ENCODE assay signal across 29 cellular contexts in the genomic region with DNA sequence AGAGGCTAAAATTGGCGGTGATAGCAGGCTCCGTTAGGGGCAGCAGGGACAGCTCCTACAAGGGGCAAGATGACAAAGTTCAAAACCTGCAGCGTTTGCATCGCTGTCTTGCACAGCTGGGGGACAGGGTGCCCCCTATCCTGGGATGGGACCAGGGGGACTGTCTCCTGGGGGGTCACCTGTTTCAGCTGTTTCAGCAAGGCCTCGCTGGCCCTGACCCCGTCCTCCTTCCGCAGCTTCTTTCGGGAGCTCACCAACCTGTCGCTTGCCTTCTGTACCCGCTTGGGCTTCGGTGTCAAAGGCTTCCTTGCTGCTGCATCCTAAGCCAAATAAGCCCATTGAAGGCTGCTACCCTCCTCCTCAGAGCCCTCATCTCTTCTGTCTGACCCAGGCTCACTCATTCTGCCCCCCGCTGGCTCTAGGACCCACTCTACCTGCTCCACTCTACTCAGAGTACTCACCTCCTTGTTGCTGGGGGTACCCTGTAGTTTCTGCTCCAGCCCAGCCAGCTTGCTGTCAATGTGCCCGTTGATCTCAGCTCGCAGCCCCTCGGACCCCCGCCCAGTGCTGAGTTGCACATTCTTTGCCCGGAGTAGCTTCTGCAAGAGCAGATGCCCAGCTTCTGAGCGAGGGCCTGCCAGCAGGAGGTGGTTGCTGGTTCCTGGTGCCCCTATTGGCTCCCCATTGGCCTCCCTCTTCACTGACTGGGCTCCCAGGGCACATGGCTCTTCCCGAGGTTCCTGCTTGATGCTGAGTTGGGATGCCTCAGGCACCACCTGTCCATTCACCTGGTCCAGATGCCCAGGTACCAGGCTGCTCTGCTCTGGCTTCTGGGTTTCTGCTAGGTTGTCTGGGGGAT. TPM values are rescaled to one million over a fixed set of nuclear protein-coding genes. Genes with fewer than 3 reads are reported as not detected.
DNase-seq lines count a peak whose midpoint lies in the region; ATAC-seq, FAIRE-seq and TF ChIP-seq lines count a peak whose summit lies in the region.
"Had no signal": no experiment of that assay in that cellular context is flagged by ENCODE, and none has a peak within 500 bp of the region (broad histone marks: within the 10 kb centered on the region; RNA-seq: fewer than 3 reads in every experiment).

No MANE protein-coding gene starts in this region.

- H3K36me3 Mint-ChIP-seq in activated CD8-positive, alpha-beta T cell treated with anti-CD3 and anti-CD28 coated beads, Interleukin-2, amount 10 ng/mL, durations not matched to agents 7 days and 5 days (ENCODE audit: low read depth): peaks cover 65% of the 10 kb centered on the region
- H3K36me3 Mint-ChIP-seq: activated naive CD8-positive, alpha-beta T cell had no signal

- no peak overlapping the region for H3K9ac ChIP-seq in kidney (ENCODE audit: low read length in 2 of 2)
- no peak overlapping the region for H3K9ac ChIP-seq in trophoblast cell (ENCODE audit: low read length)

- no peak overlapping the region for H3K4me3 ChIP-seq in kidney (ENCODE audit: low read length in 2 of 2)
- H3K4me3 ChIP-seq in brain microvascular endothelial cell (ENCODE audit: low read depth, low read length): no peak overlapping the region
- no peak overlapping the region for H3K4me3 ChIP-seq in left ventricle myocardium inferior
- H3K4me3 ChIP-seq in trophoblast cell (ENCODE audit: low read depth, low read length): no peak overlapping the region
- H3K4me3 ChIP-seq: dorsolateral prefrontal cortex, SJSA1, uterus had no signal

- no peaks in the 10 kb centered on the region for H3K79me2 ChIP-seq in trophoblast cell (ENCODE audit: control insufficient read depth, insufficient read depth, low read length, poor library complexity)

- no peak overlapping the region for H4K91ac ChIP-seq in trophoblast cell (ENCODE audit: low read depth, low read length)

- H3K9me3 ChIP-seq in kidney (ENCODE audit: control insufficient read depth in 1 of 2, low read length in 2 of 2): no peaks in the 10 kb centered on the region
- no peaks in the 10 kb centered on the region for H3K9me3 ChIP-seq in left ventricle myocardium inferior (replicated peaks)
- no peaks in the 10 kb centered on the region for H3K9me3 ChIP-seq in trophoblast cell (ENCODE audit: insufficient read depth, low read depth, low read length)
- H3K9me3 ChIP-seq: SJSA1, uterus had no signal

- no peak overlapping the region for H3K4me2 ChIP-seq in trophoblast cell (ENCODE audit: low read length)

- H3K4me1 ChIP-seq in kidney (ENCODE audit: control insufficient read depth in 1 of 2, insufficient read depth in 1 of 2, low read depth in 1 of 2, low read length in 2 of 2) (no peaks in the 10 kb centered on the region), left ventricle myocardium inferior (peaks cover 20% of the 10 kb centered on the region), trophoblast cell (ENCODE audit: control insufficient read depth in 1 of 2, insufficient read depth in 2 of 2, low read length in 2 of 2) (no peaks in the 10 kb centered on the region)
- H3K4me1 ChIP-seq: SJSA1, uterus had no signal

- H3K36me3 ChIP-seq in kidney (ENCODE audit: control insufficient read depth in 1 of 2, insufficient read depth in 2 of 2, low read length in 2 of 2): peaks cover 44 to 50% of the 10 kb centered on the region in 2 donors
- H3K36me3 ChIP-seq in brain microvascular endothelial cell (replicated peaks): peaks cover 83% of the 10 kb centered on the region
- peaks cover 96% of the 10 kb centered on the region for H3K36me3 ChIP-seq in left ventricle myocardium inferior
- H3K36me3 ChIP-seq in trophoblast cell (ENCODE audit: control insufficient read depth in 1 of 2, insufficient read depth in 2 of 2, low read length in 2 of 2): peaks cover 83 to 88% of the 10 kb centered on the region in 2 experiments
- H3K36me3 ChIP-seq: uterus had no signal

- no peaks in the 10 kb centered on the region for H3K79me1 ChIP-seq in trophoblast cell (ENCODE audit: low read length)

- H3K27ac ChIP-seq in kidney (ENCODE audit: low read depth in 2 of 2, low read length in 2 of 2) (no peak overlapping the region), brain microvascular endothelial cell (no peak overlapping the region), left ventricle myocardium inferior (replicated peaks) (no peak overlapping the region), trophoblast cell (ENCODE audit: low read depth, low read length) (no peak overlapping the region)
- H3K27ac ChIP-seq: SJSA1, uterus had no signal

- H3K4ac ChIP-seq in trophoblast cell (ENCODE audit: low read depth, low read length): no peak overlapping the region

- no peak for TF ChIP-seq CTCF in D721Med (IDR thresholded peaks at IDR 0.05; ENCODE audit: insufficient read depth, missing control alignments)
- no peak for TF ChIP-seq CTCF in kidney (IDR thresholded peaks at IDR 0.05; ENCODE audit: borderline replicate concordance, extremely low read depth, insufficient read depth)
- no peak for TF ChIP-seq CTCF in brain microvascular endothelial cell (IDR thresholded peaks at IDR 0.05; ENCODE audit: low read depth, low read length, missing control alignments)
- no peak for TF ChIP-seq CTCF in left ventricle myocardium inferior (IDR thresholded peaks at IDR 0.05; ENCODE audit: borderline replicate concordance)

- H3K27me3 ChIP-seq in brain microvascular endothelial cell (replicated peaks) (no peaks in the 10 kb centered on the region), left ventricle myocardium inferior (ENCODE audit: low read depth) (no peaks in the 10 kb centered on the region), trophoblast cell (ENCODE audit: insufficient read depth, low read length) (no peaks in the 10 kb centered on the region)
- H3K27me3 ChIP-seq: dorsolateral prefrontal cortex, SJSA1, uterus had no signal

- no peak overlapping the region for H4K12ac ChIP-seq in trophoblast cell (ENCODE audit: low read depth, low read length)

- no peak overlapping the region for H2AFZ ChIP-seq in trophoblast cell (ENCODE audit: insufficient read depth, low read length, poor library complexity)

- ATAC-seq in activated CD8-positive, alpha-beta T cell treated with anti-CD3 and anti-CD28 coated beads, Interleukin-2, amount 10 ng/mL, durations not matched to agents 7 days and 5 days: no peak

- H2BK5ac ChIP-seq in trophoblast cell (ENCODE audit: low read depth, low read length, poor library complexity): no peak overlapping the region

- no peak overlapping the region for H2AK5ac ChIP-seq in trophoblast cell (ENCODE audit: low read length)

- intact Hi-C loops in kidney (cut with DNase I): no loop called here
- intact Hi-C loops in left ventricle myocardium inferior (cut with micrococcal nuclease): no loop called here

- no peak overlapping the region for H4K8ac ChIP-seq in trophoblast cell (ENCODE audit: low read depth, low read length)

- no CpG with 5 or more reads among the region's 19 CpGs for WGBS in trophoblast cell (ENCODE audit: extremely low coverage, insufficient coverage, insufficient read length)

- CTCF ChIA-PET in activated CD8-positive, alpha-beta T cell treated with anti-CD3 and anti-CD28 coated beads, Interleukin-2, amount 10 ng/mL, durations not matched to agents 7 days and 5 days (lab: Charles Lee): interaction anchor here (0.9 to 2.6 kb wide), 5 partner anchors 11 to 33 kb away, joined by 3 to 12 read pairs (median 7); no protein-coding TSS in a partner anchor

- no peak overlapping the region for H3K23ac ChIP-seq in trophoblast cell (ENCODE audit: low read length)

- no peak overlapping the region for H3K14ac ChIP-seq in trophoblast cell (ENCODE audit: low read length)

- POLR2A ChIA-PET in activated CD8-positive, alpha-beta T cell treated with anti-CD3 and anti-CD28 coated beads, Interleukin-2, amount 10 ng/mL, durations not matched to agents 7 days and 5 days (lab: Charles Lee): interaction anchor here (0.7 kb wide), 1 partner anchor 14 kb away, joined by 3 read pairs; no protein-coding TSS in a partner anchor

- DNase-seq in 8988T (peak; percentile 14), D721Med (ENCODE audit: insufficient read length, low spot score) (peak; percentile 14), kidney (peak; percentile 69), brain microvascular endothelial cell (no peak), left ventricle myocardium inferior (no peak), trophoblast cell (no peak), NCI-H2196 (lab: John Stamatoyannopoulos, UW; ENCODE audit: unreplicated experiment) (no peak)
- no peak for DNase-seq in activated CD8-positive, alpha-beta T cell treated with anti-CD3 and anti-CD28 coated beads, Interleukin-2, amount 10 ng/mL, durations not matched to agents 7 days and 5 days
- DNase-seq: activated CD4-positive, alpha-beta T cell treated with anti-CD3 and anti-CD28 coated beads for 1 hour; activated T-cell treated with anti-CD3 and anti-CD28 coated beads, Interleukin-2, amount 50 U/mL, for 1 hour; caudate nucleus; DMS153; glutamatergic neuron; Kasumi-1; kidney glomerular epithelial cell; MV-4-11; NCI-H146; NCI-H510A treated with DMSO at 0.1 percent for 48 hours had no signal

- H3K9me3 Mint-ChIP-seq in activated CD8-positive, alpha-beta T cell treated with anti-CD3 and anti-CD28 coated beads, Interleukin-2, amount 10 ng/mL, durations not matched to agents 7 days and 5 days (ENCODE audit: insufficient read depth): no peaks in the 10 kb centered on the region
- H3K9me3 Mint-ChIP-seq: CD14-positive monocyte; T-helper 1 cell treated with Interleukin-12 subunit alpha and Interleukin-12 subunit beta and Interleukin-4 antibody, amounts not matched to agents 30 μg/mL and 1 μg/mL, for 36 hours had no signal

- FAIRE-seq in D721Med (lab: Jason Lieb, UNC) (no peak), kidney (lab: Jason Lieb, UNC) (no peak)
- FAIRE-seq: G401.6, GM18507, H54 had no signal

- no peaks in the 10 kb centered on the region for H3K27me3 Mint-ChIP-seq in activated CD8-positive, alpha-beta T cell treated with anti-CD3 and anti-CD28 coated beads, Interleukin-2, amount 10 ng/mL, durations not matched to agents 7 days and 5 days (ENCODE audit: low read depth)
- H3K27me3 Mint-ChIP-seq: activated naive CD8-positive, alpha-beta T cell had no signal

- no peak overlapping the region for H2BK12ac ChIP-seq in trophoblast cell (ENCODE audit: low read length)

- H3K27ac Mint-ChIP-seq in activated CD8-positive, alpha-beta T cell treated with anti-CD3 and anti-CD28 coated beads, Interleukin-2, amount 10 ng/mL, durations not matched to agents 7 days and 5 days: peak overlapping the region; percentile 25
- H3K27ac Mint-ChIP-seq: activated naive CD8-positive, alpha-beta T cell; T-helper 1 cell treated with Interleukin-12 subunit alpha and Interleukin-12 subunit beta and Interleukin-4 antibody, amounts not matched to agents 30 μg/mL and 1 μg/mL, for 36 hours had no signal

- no peak overlapping the region for H3K4me3 Mint-ChIP-seq in activated CD8-positive, alpha-beta T cell treated with anti-CD3 and anti-CD28 coated beads, Interleukin-2, amount 10 ng/mL, durations not matched to agents 7 days and 5 days
- H3K4me3 Mint-ChIP-seq: activated naive CD8-positive, alpha-beta T cell; CD14-positive monocyte; T-helper 1 cell treated with Interleukin-12 subunit alpha and Interleukin-12 subunit beta and Interleukin-4 antibody, amounts not matched to agents 30 μg/mL and 1 μg/mL, for 36 hours had no signal

- no peaks in the 10 kb centered on the region for H3K4me1 Mint-ChIP-seq in activated CD8-positive, alpha-beta T cell treated with anti-CD3 and anti-CD28 coated beads, Interleukin-2, amount 10 ng/mL, durations not matched to agents 7 days and 5 days (ENCODE audit: low read depth)

- in situ Hi-C loops in brain microvascular endothelial cell (cut with HindIII; ENCODE audit: low pct_ligation_motif_present, low sequenced_read_pairs): no loop called here

- H2BK120ac ChIP-seq in trophoblast cell (ENCODE audit: insufficient read depth, low read length, poor library complexity): no peak overlapping the region

- no peak overlapping the region for H3K18ac ChIP-seq in trophoblast cell (ENCODE audit: low read length)

RNA-seq across cellular contexts. Expression of a gene that starts 12.4 kb away (rescaled TPM):
- total RNA-seq in activated CD8-positive, alpha-beta T cell treated with anti-CD3 and anti-CD28 coated beads, Interleukin-2, amount 10 ng/mL, durations not matched to agents 7 days and 5 days: 10 to 100 TPM; 57.5 to 59.8 TPM
- 57.1 TPM for total RNA-seq in kidney
- 58.4 TPM for polyA plus RNA-seq in kidney (ENCODE audit: insufficient read depth, low read depth, low replicate concordance)
- total RNA-seq in left ventricle myocardium inferior: 104 TPM
- polyA plus RNA-seq in trophoblast cell (2013): 44.8 and 45.0 TPM in 2 replicates

RNA-seq across cellular contexts. Expression of a gene that starts 29.7 kb away (rescaled TPM):
- total RNA-seq in activated CD8-positive, alpha-beta T cell treated with anti-CD3 and anti-CD28 coated beads, Interleukin-2, amount 10 ng/mL, durations not matched to agents 7 days and 5 days: 100 to 1,000 TPM; 113 TPM
- total RNA-seq in kidney: 89.9 TPM
- 5.0 TPM for polyA plus RNA-seq in kidney (ENCODE audit: insufficient read depth, low read depth, low replicate concordance)
- 38.5 TPM for total RNA-seq in left ventricle myocardium inferior
- polyA plus RNA-seq in trophoblast cell (2013): 21.1 and 21.8 TPM in 2 replicates

RNA-seq across cellular contexts. Expression of a gene that starts 31.8 kb away (rescaled TPM):
- under 1 TPM; 0.39 to 0.42 TPM for total RNA-seq in activated CD8-positive, alpha-beta T cell treated with anti-CD3 and anti-CD28 coated beads, Interleukin-2, amount 10 ng/mL, durations not matched to agents 7 days and 5 days
- total RNA-seq in kidney (not detected), left ventricle myocardium inferior (1.4 TPM)
- 27.0 TPM for polyA plus RNA-seq in kidney (ENCODE audit: insufficient read depth, low read depth, low replicate concordance)
- polyA plus RNA-seq in trophoblast cell (2013): 0.12 and 0.18 TPM in 2 replicates
- polyA plus RNA-seq: CD14-positive monocyte had no signal

RNA-seq across cellular contexts. Expression of a gene that starts 38.8 kb away (rescaled TPM):
- total RNA-seq in activated CD8-positive, alpha-beta T cell treated with anti-CD3 and anti-CD28 coated beads, Interleukin-2, amount 10 ng/mL, durations not matched to agents 7 days and 5 days: 1 to 10 TPM; 9.5 to 9.9 TPM
- 0.69 TPM for total RNA-seq in kidney
- polyA plus RNA-seq in kidney (ENCODE audit: insufficient read depth, low read depth, low replicate concordance): 0.52 TPM
- total RNA-seq in left ventricle myocardium inferior: not detected
- 0.89 and 1.0 TPM in 2 replicates for polyA plus RNA-seq in trophoblast cell (2013)

RNA-seq across cellular contexts. Expression of a gene that starts 52.8 kb away (rescaled TPM):
- 1 to 10 TPM in 1 of 2 experiments, under 1 TPM in 1; 0.81 to 1.1 TPM for total RNA-seq in activated CD8-positive, alpha-beta T cell treated with anti-CD3 and anti-CD28 coated beads, Interleukin-2, amount 10 ng/mL, durations not matched to agents 7 days and 5 days
- total RNA-seq in kidney: not detected
- polyA plus RNA-seq in kidney (ENCODE audit: insufficient read depth, low read depth, low replicate concordance): not detected
- total RNA-seq in left ventricle myocardium inferior: not detected
- 2.1 TPM in 2 replicates for polyA plus RNA-seq in trophoblast cell (2013)
- total RNA-seq: aorta, pulmonary artery endothelial cell, SJSA1, uterus had no signal
- polyA plus RNA-seq: aorta, CD14-positive monocyte had no signal

Comparison
In these comparisons a context has a peak if more than half of its experiments do, and no peak if none do; other contexts are left out.
1. DNase-seq: peak in 8988T (single experiment), D721Med (single experiment) and kidney (single experiment); none in activated CD8-positive, alpha-beta T cell treated with anti-CD3 and anti-CD28 coated beads, Interleukin-2, amount 10 ng/mL, durations not matched to agents 7 days and 5 days (single experiment), brain microvascular endothelial cell (single experiment), left ventricle myocardium inferior (single experiment), trophoblast cell (0 of 2) and NCI-H2196 (single experiment).